In the genomic region with DNA sequence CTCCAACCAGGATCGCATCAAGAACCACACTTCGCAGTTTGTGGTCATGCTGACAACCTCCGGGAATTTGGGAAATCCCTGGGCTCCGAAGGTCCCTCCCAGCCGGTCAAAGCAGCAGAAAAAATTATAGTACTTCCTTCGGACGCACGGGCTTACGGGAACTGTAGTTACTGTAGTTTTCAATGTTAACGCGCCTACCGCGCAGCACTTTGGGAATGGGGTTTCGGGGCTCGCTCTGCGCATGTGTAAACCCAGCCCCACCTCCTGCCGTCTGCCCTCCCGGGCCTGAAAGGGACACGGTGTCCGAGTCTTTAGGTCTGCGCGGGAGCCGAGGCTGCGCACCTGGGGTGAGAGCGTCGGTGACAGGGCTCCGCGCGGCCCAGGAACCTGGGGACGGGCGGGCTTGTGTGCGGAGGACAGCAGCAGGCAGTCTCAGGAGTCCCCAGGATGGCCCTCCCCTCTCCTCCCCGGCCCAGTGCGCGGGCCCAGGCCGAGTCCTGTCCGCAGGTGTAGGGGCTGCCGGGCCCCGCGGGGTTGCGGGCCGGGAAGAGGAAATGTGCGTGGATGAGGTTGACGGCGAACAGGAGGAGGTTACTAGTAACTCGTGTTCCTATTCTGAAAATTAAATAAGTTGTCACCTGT, we compare ENCODE assay signal across 8 cellular contexts. TPM values are rescaled to one million over a fixed set of nuclear protein-coding genes. Genes with fewer than 3 reads are reported as not detected.
DNase-seq lines count a peak whose midpoint lies in the region; ATAC-seq and TF ChIP-seq lines count a peak whose summit lies in the region.
"Not testable (repeated sequence)": the region's sequence is repeated elsewhere in the genome, so short reads cannot be mapped to it uniquely, and the experiment has no call there.

A gene (plus strand): TSS at position 236 of the 642 bp plus-strand sequence. CDS start 2,837 bp downstream, outside the sequence.

- H3K79me2 ChIP-seq in smooth muscle cell (ENCODE audit: low read depth) = not testable (repeated sequence)

- not testable (repeated sequence) for H3K4me1 Mint-ChIP-seq in endodermal cell

- H3K9ac ChIP-seq in NT2/D1 (ENCODE audit: insufficient read length, low read depth) (peak within 1 kb of the TSS; percentile 56), smooth muscle cell (ENCODE audit: low read depth) (peak within 1 kb of the TSS; percentile 28)
- not testable (repeated sequence) for H3K9ac ChIP-seq in endodermal cell (ENCODE audit: extremely low read depth, low read length, poor library complexity, severe bottlenecking)

- peak within 1 kb of the TSS; percentile 70 for H3K4me3 Mint-ChIP-seq in endodermal cell

- not testable (repeated sequence) for H4K20me1 ChIP-seq in smooth muscle cell (ENCODE audit: low read depth)

- H3K4me1 ChIP-seq in NT2/D1 (ENCODE audit: insufficient read depth, insufficient read length); endodermal cell (ENCODE audit: control insufficient read depth, insufficient read depth, low read length); smooth muscle cell (ENCODE audit: low read depth); vagina: not testable (repeated sequence)

- peak within 1 kb of the TSS; percentile 35 for H3K27ac Mint-ChIP-seq in endodermal cell

- H3F3A ChIP-seq in smooth muscle cell (ENCODE audit: low read depth) = not testable (repeated sequence)

- not testable (repeated sequence) for H3K27me3 Mint-ChIP-seq in endodermal cell (ENCODE audit: insufficient read depth)

- H3K4me2 ChIP-seq in smooth muscle cell = peak within 1 kb of the TSS; percentile 88

- DNase-seq in NT2/D1 (ENCODE audit: low read depth, low spot score) (peak; percentile 71), activated T-cell treated with anti-CD3 and anti-CD28 coated beads for 48 hours (ENCODE audit: low read depth) (peak; percentile 58), endodermal cell (peak; percentile 91), lower leg skin (ENCODE audit: low spot score in 2 of 2) (peak; percentile 84 to 96), vagina (ENCODE audit: extremely low spot score in 2 of 2) (peak in 1 of 2 donors; percentile 87)
- DNase-seq in smooth muscle cell (lab: John Stamatoyannopoulos, UW; ENCODE audit: unreplicated experiment) = not testable (repeated sequence)

- peak within 1 kb of the TSS; percentile 43 for H3K4me3 ChIP-seq in NT2/D1 (ENCODE audit: insufficient read length, low read depth)
- H3K4me3 ChIP-seq in endodermal cell (ENCODE audit: low read length) = peak within 1 kb of the TSS; percentile 80
- peak within 1 kb of the TSS; percentile 48 for H3K4me3 ChIP-seq in lower leg skin (ENCODE audit: low read depth, poor library complexity, severe bottlenecking)
- H3K4me3 ChIP-seq in smooth muscle cell = peak within 1 kb of the TSS; percentile 63
- peak within 1 kb of the TSS; percentile 59 to 63 for H3K4me3 ChIP-seq in vagina

- H3K27ac ChIP-seq in endodermal cell (ENCODE audit: low read depth, low read length); smooth muscle cell (ENCODE audit: low read depth); vagina: not testable (repeated sequence)

- not testable (repeated sequence) for H3K36me3 Mint-ChIP-seq in endodermal cell (ENCODE audit: low read depth)

- H3K9me3 ChIP-seq in NT2/D1 (ENCODE audit: insufficient read depth, low read length); endodermal cell (ENCODE audit: control insufficient read depth, low read length); smooth muscle cell (replicated peaks; ENCODE audit: low read depth); vagina: not testable (repeated sequence)

- not testable (repeated sequence) for H3K36me3 ChIP-seq in NT2/D1 (ENCODE audit: insufficient read depth, insufficient read length, low read length); endodermal cell (ENCODE audit: control insufficient read depth, insufficient read depth, low read length); smooth muscle cell (ENCODE audit: low read depth); vagina

- TF ChIP-seq CTCF in endodermal cell (conservative IDR thresholded peaks at IDR 0.05); lower leg skin (IDR thresholded peaks at IDR 0.05); smooth muscle cell (IDR thresholded peaks at IDR 0.05; ENCODE audit: borderline replicate concordance, insufficient read depth, poor library complexity, severe bottlenecking); vagina (IDR thresholded peaks at IDR 0.05): not testable (repeated sequence)

- TF ChIP-seq POLR2A in lower leg skin (IDR thresholded peaks at IDR 0.05); vagina (IDR thresholded peaks at IDR 0.05): not testable (repeated sequence)

- peak within 1 kb of the TSS; percentile 82 for H2AFZ ChIP-seq in smooth muscle cell (ENCODE audit: low read depth)

- intact Hi-C loops in lower leg skin (cut with DNase I; ENCODE audit: low total_unique reads); vagina (cut with DNase I): not testable (repeated sequence)

- H3K27me3 ChIP-seq in NT2/D1 (ENCODE audit: insufficient read depth, insufficient read length); endodermal cell (ENCODE audit: control insufficient read depth, insufficient read depth, low read length, poor library complexity, severe bottlenecking); smooth muscle cell (ENCODE audit: low read depth); vagina: not testable (repeated sequence)

- WGBS in endodermal cell (ENCODE audit: insufficient coverage in 1 of 2, insufficient read length in 1 of 2), 2 experiments = 0% methylated on average over 33 of the region's 46 CpGs; no CpG with 5 or more reads in 1 of the 2 experiments
- WGBS in lower leg skin, 2 donors = 1% methylated on average over 21 to 27 of the region's 46 CpGs
- WGBS in smooth muscle cell (ENCODE audit: low lambda C conversion rate) = 2% methylated on average over 41 of the region's 46 CpGs

- ATAC-seq in GM18868 (IDR thresholded peaks at IDR 0.05; ENCODE audit: unreplicated experiment) (peak; percentile 98), HG02885 (IDR thresholded peaks at IDR 0.05; ENCODE audit: poor library complexity, unreplicated experiment) (peak; percentile 98)

- not testable (repeated sequence) for H3K9me3 Mint-ChIP-seq in endodermal cell

RNA-seq across cellular contexts. Expression of the gene that starts here (rescaled TPM):
- 1 to 10 TPM; 4.0 to 7.9 TPM for total RNA-seq in endodermal cell
- 4.6 TPM for polyA plus RNA-seq in endodermal cell (2013, experiment 1 of 2)
- 5.3 TPM for polyA plus RNA-seq in endodermal cell (2013, experiment 2 of 2)
- 10 to 100 TPM in 3 of 4 donors, 1 to 10 TPM in 1; 8.5 to 14.3 (median 12.0) TPM for total RNA-seq in lower leg skin
- total RNA-seq in smooth muscle cell = 2.6 and 4.0 TPM in 2 replicates
- 0.56 and 0.77 TPM in 2 replicates for polyA plus RNA-seq in smooth muscle cell
- total RNA-seq in vagina = 2.7 TPM
